ENCODE assay signal across 14 cellular contexts in the genomic region with DNA sequence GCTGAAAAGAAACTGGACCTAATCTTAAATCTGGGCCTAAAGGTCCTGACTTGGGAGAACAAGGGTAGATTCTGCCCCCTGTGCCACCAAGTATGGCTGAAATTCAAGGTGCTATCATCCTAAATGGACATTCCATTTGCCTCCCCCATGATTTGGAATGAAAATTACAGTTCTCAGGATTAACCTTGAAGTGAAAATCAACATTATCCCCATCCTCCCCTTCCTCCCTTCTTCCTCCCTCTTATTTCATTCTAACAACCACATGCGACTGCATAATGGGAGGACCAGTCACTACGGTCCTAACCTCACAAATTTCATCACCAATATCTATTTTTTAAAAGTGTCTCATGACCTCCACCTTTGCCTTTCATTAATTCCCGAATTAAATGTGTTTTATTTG.
"Had no signal": no experiment of that assay in that cellular context is flagged by ENCODE, and none has a peak within 500 bp of the region (broad histone marks: within the 10 kb centered on the region; RNA-seq: fewer than 3 reads in every experiment).

No MANE protein-coding gene starts in this region.

- H3K9me3 ChIP-seq: thoracic aorta had no signal

- H3K36me3 ChIP-seq: thoracic aorta had no signal

- ATAC-seq: left cardiac atrium; stimulated activated naive B cell treated with anti-CD40 and anti-IgM and Interleukin-4, amounts not matched to agents 10 μg/mL and 1 μg/mL and 100 μg/mL, for 72 hours had no signal

- H3K4me3 ChIP-seq: thoracic aorta had no signal

- H3K27ac ChIP-seq: thoracic aorta had no signal

- DNase-seq: activated CD4-positive, alpha-beta memory T cell treated with anti-CD3 and anti-CD28 coated beads for 36 hours; activated CD4-positive, alpha-beta T cell treated with anti-CD3 and anti-CD28 coated beads for 48 hours; activated effector memory CD4-positive, alpha-beta T cell treated with anti-CD3 and anti-CD28 coated beads, Interleukin-2, amount 50 U/mL, for 16 hours; aorta; caudate nucleus; effector memory CD4-positive, alpha-beta T cell; head of caudate nucleus; left cardiac atrium; naive B cell; retina; stimulated activated CD4-positive, alpha-beta T cell treated with anti-CD3 and anti-CD28 coated beads, Interleukin-2, amount 100 ng/mL, for 48 hours; stimulated activated CD8-positive, alpha-beta memory T cell treated with anti-CD3 and anti-CD28 coated beads, Interleukin-4, amount 100 ng/mL, for 48 hours; stimulated activated naive B cell treated with anti-CD40 and anti-IgM and Interleukin-4, amounts not matched to agents 10 μg/mL and 1 μg/mL and 100 μg/mL, for 72 hours had no signal
